In genomic region chr17:79009397-79010303, GRCh38 we compare ENCODE assay signal across 8 cellular contexts. TPM values are rescaled to one million over a fixed set of nuclear protein-coding genes. Genes with fewer than 3 reads are reported as not detected.
DNase-seq lines count a peak whose midpoint lies in the region; ATAC-seq, FAIRE-seq and TF ChIP-seq lines count a peak whose summit lies in the region.

Gene CANT1 (minus strand): TSS chr17:79009764. CDS start chr17:78997622, 12,142 bp downstream.

- H3K23ac ChIP-seq in H1 (ENCODE audit: insufficient read length) (no peak within 1 kb of the TSS), mesendoderm (ENCODE audit: low read length) (no peak within 1 kb of the TSS)

- H4K20me1 ChIP-seq in BLaER1 (peaks cover 43% of the 10 kb centered on the region), H1 (replicated peaks in 1 of 2; ENCODE audit: control insufficient read depth in 1 of 2, insufficient read depth in 2 of 2, low read length in 2 of 2) (peaks cover 24 to 34% of the 10 kb centered on the region in 2 experiments)

- H3K79me1 ChIP-seq in H1 (ENCODE audit: low read depth, low read length) (peaks cover 19% of the 10 kb centered on the region), mesendoderm (ENCODE audit: low read length) (peaks cover 29% of the 10 kb centered on the region)

- H3K27ac ChIP-seq in BLaER1 (peak within 1 kb of the TSS; percentile 94), H1 (ENCODE audit: low read depth, low read length) (no peak within 1 kb of the TSS), mesendoderm (ENCODE audit: low read depth, low read length) (no peak within 1 kb of the TSS)

- H2BK5ac ChIP-seq in H1 (ENCODE audit: low read depth, low read length) (no peak within 1 kb of the TSS), mesendoderm (ENCODE audit: low read length) (no peak within 1 kb of the TSS)

- no peak within 1 kb of the TSS for H3K14ac ChIP-seq in H1 (ENCODE audit: insufficient read length)

- H3K36me3 ChIP-seq in BLaER1, result peaks cover 19% of the 10 kb centered on the region; the same call in 1 of the 2 replicates
- no peaks in the 10 kb centered on the region for H3K36me3 ChIP-seq in H1 (ENCODE audit: control insufficient read depth in 2 of 4, insufficient read depth in 4 of 4, low read length in 3 of 4)
- H3K36me3 ChIP-seq in mesendoderm (ENCODE audit: control insufficient read depth, insufficient read depth, low read length), result no peaks in the 10 kb centered on the region

- H3K27me3 ChIP-seq in BLaER1, result no peaks in the 10 kb centered on the region
- peaks cover 14 to 43% (median 42%) of the 10 kb centered on the region in 4 experiments for H3K27me3 ChIP-seq in H1 (replicated peaks in 1 of 4; ENCODE audit: control insufficient read depth in 3 of 4, extremely low read depth in 1 of 4, insufficient read depth in 3 of 4, low read length in 3 of 4)
- H3K27me3 ChIP-seq in mesendoderm (ENCODE audit: insufficient read depth, low read length, poor library complexity), result no peaks in the 10 kb centered on the region

- H4K8ac ChIP-seq in H1 (ENCODE audit: extremely low read depth, insufficient read depth, low read length) (peak within 1 kb of the TSS; percentile 65; the same call in 1 of the 2 replicates), mesendoderm (ENCODE audit: low read depth, low read length) (peak within 1 kb of the TSS; percentile 83)

- no peak within 1 kb of the TSS for H3K4ac ChIP-seq in H1 (replicated peaks; ENCODE audit: insufficient read length, low read depth, low read length)
- peak within 1 kb of the TSS; percentile 49 for H3K4ac ChIP-seq in mesendoderm (ENCODE audit: low read depth, low read length)

- H3K18ac ChIP-seq in H1 (ENCODE audit: extremely low read depth, low read length) (no peak within 1 kb of the TSS), mesendoderm (ENCODE audit: low read length) (peak within 1 kb of the TSS; percentile 77)

- TF ChIP-seq EP300 in H1 (IDR thresholded peaks at IDR 0.05; ENCODE audit: borderline replicate concordance in 1 of 2, low read depth in 2 of 2, low read length in 2 of 2), result no peak

- H4K5ac ChIP-seq in H1 (ENCODE audit: insufficient read length, low read depth, low read length), result peak within 1 kb of the TSS; percentile 81
- H4K5ac ChIP-seq in mesendoderm (ENCODE audit: low read length), result no peak within 1 kb of the TSS

- H3K23me2 ChIP-seq in H1 (ENCODE audit: low read depth, low read length), result peaks cover 7% of the 10 kb centered on the region

- H2AFZ ChIP-seq in H1 (ENCODE audit: low read length), result peak within 1 kb of the TSS; percentile 54

- H3K4me3 ChIP-seq in BLaER1 (peak within 1 kb of the TSS; percentile 93), H1 (ENCODE audit: extremely low read depth in 1 of 4, insufficient read depth in 2 of 4, low read depth in 3 of 4, low read length in 4 of 4) (peak within 1 kb of the TSS; percentile 74 to 87 (median 76)), mesendoderm (ENCODE audit: low read length) (peak within 1 kb of the TSS; percentile 96)

- 8% methylated on average over 54 of the region's 73 CpGs; no CpG with 5 or more reads in 1 of the 2 experiments for WGBS in H1 (ENCODE audit: extremely low coverage in 1 of 2, insufficient coverage in 1 of 2, insufficient read length in 1 of 2, insufficient replicate concordance in 2 of 2, low coverage in 1 of 2, low lambda C conversion rate in 2 of 2, missing lambda C conversion rate in 1 of 2), 2 experiments
- no CpG with 5 or more reads among the region's 73 CpGs for WGBS in mesendoderm (ENCODE audit: extremely low coverage, insufficient coverage, low lambda C conversion rate)

- H2BK12ac ChIP-seq in H1 (ENCODE audit: low read depth, low read length), result 0 out of 2 replicates have a peak within 1 kb of the TSS, but pooled peaks have one; percentile 17

- CTCF ChIA-PET in activated CD8-positive, alpha-beta memory T cell treated with anti-CD3 and anti-CD28 coated beads for 36 hours (lab: Charles Lee), result no interaction called here
- CTCF ChIA-PET in H1 (lab: Charles Lee; ENCODE audit: partially characterized antibody), result interaction anchor here (0.5 to 2.1 kb wide), 2 partner anchors 13 to 23 kb away, joined by 3 to 6 read pairs; no protein-coding TSS in a partner anchor

- TF ChIP-seq POLR2A in H1 (IDR thresholded peaks at IDR 0.05; ENCODE audit: control extremely low read depth in 1 of 2, low read depth in 2 of 2, low read length in 2 of 2), result peak in 1 of 2 experiments; percentile 46; a peak in 1 of 3 replicates

- no peak within 1 kb of the TSS for H2BK15ac ChIP-seq in H1 (ENCODE audit: low read length)
- H2BK15ac ChIP-seq in mesendoderm (replicated peaks; ENCODE audit: low read depth), result no peak within 1 kb of the TSS

- FAIRE-seq in H1 (lab: Jason Lieb, UNC), result no peak

- peaks cover 51% of the 10 kb centered on the region for H3K4me1 ChIP-seq in BLaER1
- H3K4me1 ChIP-seq in H1 (replicated peaks in 1 of 4; ENCODE audit: control insufficient read depth in 3 of 4, insufficient read depth in 4 of 4, low read length in 3 of 4), result peaks cover 0 to 9% (median 6%) of the 10 kb centered on the region in 4 experiments; a peak in 6 of 7 replicates
- peaks cover 7% of the 10 kb centered on the region for H3K4me1 ChIP-seq in mesendoderm (ENCODE audit: control insufficient read depth, low read depth, low read length)

- H3K56ac ChIP-seq in H1 (replicated peaks; ENCODE audit: insufficient read length, low read depth, low read length) (no peak within 1 kb of the TSS), mesendoderm (ENCODE audit: low read length) (peak within 1 kb of the TSS; percentile 99)

- no peak within 1 kb of the TSS for H2BK20ac ChIP-seq in H1 (ENCODE audit: low read length)

- ATAC-seq in GM19043 (IDR thresholded peaks at IDR 0.05; ENCODE audit: low read depth, unreplicated experiment) (peak; percentile 82), HG03378 (IDR thresholded peaks at IDR 0.05; ENCODE audit: unreplicated experiment) (peak; percentile 64)

- peak; percentile 74 for DNase-seq in NCI-H82 (lab: John Stamatoyannopoulos, UW)
- DNase-seq in H1 (ENCODE audit: low read depth in 1 of 2, low spot score in 2 of 2), result peak; percentile 43 to 92
- DNase-seq in mesendoderm, result peak; percentile 92
- peak; percentile 43 for DNase-seq in stimulated activated CD8-positive, alpha-beta memory T cell treated with anti-CD3 and anti-CD28 coated beads, Interleukin-15, amount 100 ng/mL, for 1 hour (ENCODE audit: low read depth)

- TF ChIP-seq RAD21 in H1 (IDR thresholded peaks at IDR 0.05 in 1 of 2, conservative IDR thresholded peaks at IDR 0.05 in 1 of 2; ENCODE audit: low read depth in 2 of 2, low read length in 2 of 2), result no peak

- no peak within 1 kb of the TSS for H2BK120ac ChIP-seq in H1 (replicated peaks; ENCODE audit: low read depth, low read length)
- H2BK120ac ChIP-seq in mesendoderm (ENCODE audit: low read depth, low read length), result no peak within 1 kb of the TSS

- H3K9me3 ChIP-seq in BLaER1, result peaks cover 22% of the 10 kb centered on the region
- H3K9me3 ChIP-seq in H1 (ENCODE audit: insufficient read depth in 2 of 2, low read depth in 1 of 2, low read length in 1 of 2), result peaks cover 18 to 19% of the 10 kb centered on the region in 2 experiments

- POLR2A ChIA-PET in activated CD8-positive, alpha-beta memory T cell treated with anti-CD3 and anti-CD28 coated beads for 36 hours (lab: Charles Lee), result interaction anchor here (0.6 to 1.1 kb wide), 2 partner anchors 9 to 1004 kb away, joined by 3 to 4 read pairs; no protein-coding TSS in a partner anchor
- POLR2A ChIA-PET in H1 (lab: Charles Lee; ENCODE audit: partially characterized antibody), result no interaction called here

- no peak for TF ChIP-seq CTCF in H1 (IDR thresholded peaks at IDR 0.05; ENCODE audit: control extremely low read depth in 1 of 3, insufficient read depth in 1 of 3, low read depth in 1 of 3, low read length in 3 of 3)

- H3K4me2 ChIP-seq in BLaER1 (peak within 1 kb of the TSS; percentile 97), H1 (ENCODE audit: insufficient read depth in 1 of 2, low read depth in 2 of 2, low read length in 2 of 2) (peak within 1 kb of the TSS; percentile 62 to 85), mesendoderm (ENCODE audit: low read length) (peak within 1 kb of the TSS; percentile 86)

- H4K91ac ChIP-seq in H1 (replicated peaks; ENCODE audit: insufficient read length, low read length), result peak within 1 kb of the TSS; percentile 83

- H3K9ac ChIP-seq in BLaER1 (peak within 1 kb of the TSS; percentile 94), H1 (replicated peaks in 1 of 4; ENCODE audit: extremely low read depth in 1 of 4, low read depth in 3 of 4, low read length in 3 of 4) (peak within 1 kb of the TSS; percentile 29 to 85 (median 52); a peak in 6 of 7 replicates), mesendoderm (ENCODE audit: low read length) (peak within 1 kb of the TSS; percentile 97)

- H2AK5ac ChIP-seq in H1 (ENCODE audit: low read depth, low read length) (no peak within 1 kb of the TSS), mesendoderm (ENCODE audit: low read length) (no peak within 1 kb of the TSS)

- H3K79me2 ChIP-seq in H1 (ENCODE audit: control insufficient read depth in 1 of 2, insufficient read depth in 2 of 2, low read length in 2 of 2), result peaks cover 0 to 5% of the 10 kb centered on the region in 2 experiments; a peak in 1 of 4 replicates
- H3K79me2 ChIP-seq in mesendoderm (ENCODE audit: control insufficient read depth, insufficient read depth, low read length), result peaks cover 14% of the 10 kb centered on the region

TF ChIP-seq in H1, 55 proteins besides CTCF, POLR2A, EP300 and RAD21 (continues in another document):
- TF ChIP-seq SIX5 (IDR thresholded peaks at IDR 0.05; ENCODE audit: low read depth, low read length) (peak; percentile 40; the same call in 1 of the 2 replicates), CREB1 (IDR thresholded peaks at IDR 0.05) (no peak), ASH2L (IDR thresholded peaks at IDR 0.05; ENCODE audit: low read length) (peak; percentile 30), BRCA1 (IDR thresholded peaks at IDR 0.05; ENCODE audit: low read depth, low read length) (no peak)
- TF ChIP-seq, protein P1, sequence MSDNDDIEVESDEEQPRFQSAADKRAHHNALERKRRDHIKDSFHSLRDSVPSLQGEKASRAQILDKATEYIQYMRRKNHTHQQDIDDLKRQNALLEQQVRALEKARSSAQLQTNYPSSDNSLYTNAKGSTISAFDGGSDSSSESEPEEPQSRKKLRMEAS (IDR thresholded peaks at IDR 0.05), result peak; percentile 69

RNA-seq across cellular contexts. Expression of gene CANT1, which starts in this region (rescaled TPM):
- 10 to 100 TPM; 41.6 to 53.1 TPM for total RNA-seq in activated CD8-positive, alpha-beta memory T cell treated with anti-CD3 and anti-CD28 coated beads for 36 hours
- total RNA-seq in H1 (2021; fragmentation: NEBNext Ultra II Directional; extraction: Animal tissue kit (Norgen Biotek cat#: 25700)), result 30.7 and 32.6 TPM in 2 replicates
- polyA plus RNA-seq in H1 (2011; rRNA removed), result 23.0 and 28.3 TPM in 2 replicates
- 19.0 TPM for polyA plus RNA-seq in H1 (2011; cell fraction: cytosol; rRNA removed)
- 28.5 TPM for polyA plus RNA-seq in H1 (2011; cell fraction: nucleus; rRNA removed)
- 19.2 to 24.9 TPM (median 22.0 TPM) in 4 replicates for polyA plus RNA-seq in H1 (2012, experiment 1 of 2)
- 28.3 TPM for polyA plus RNA-seq in H1 (2012, experiment 2 of 2)
- polyA plus RNA-seq in H1 (2013, experiment 1 of 2), result 21.6 TPM
- 24.5 TPM for polyA plus RNA-seq in H1 (2013, experiment 2 of 2)
- polyA minus RNA-seq in H1 (2011; rRNA and poly(A)+ RNA removed), result 23.3 and 23.8 TPM in 2 replicates
- 28.7 TPM for polyA minus RNA-seq in H1 (2011; cell fraction: cytosol; rRNA and poly(A)+ RNA removed)
- 13.1 TPM for polyA minus RNA-seq in H1 (2011; cell fraction: nucleus; rRNA and poly(A)+ RNA removed)
- polyA plus RNA-seq in mesendoderm (2013, experiment 1 of 2), result 21.0 TPM
- 20.4 TPM for polyA plus RNA-seq in mesendoderm (2013, experiment 2 of 2)
